Comparison of ENCODE assay signal across 17 cellular contexts in the genomic region with DNA sequence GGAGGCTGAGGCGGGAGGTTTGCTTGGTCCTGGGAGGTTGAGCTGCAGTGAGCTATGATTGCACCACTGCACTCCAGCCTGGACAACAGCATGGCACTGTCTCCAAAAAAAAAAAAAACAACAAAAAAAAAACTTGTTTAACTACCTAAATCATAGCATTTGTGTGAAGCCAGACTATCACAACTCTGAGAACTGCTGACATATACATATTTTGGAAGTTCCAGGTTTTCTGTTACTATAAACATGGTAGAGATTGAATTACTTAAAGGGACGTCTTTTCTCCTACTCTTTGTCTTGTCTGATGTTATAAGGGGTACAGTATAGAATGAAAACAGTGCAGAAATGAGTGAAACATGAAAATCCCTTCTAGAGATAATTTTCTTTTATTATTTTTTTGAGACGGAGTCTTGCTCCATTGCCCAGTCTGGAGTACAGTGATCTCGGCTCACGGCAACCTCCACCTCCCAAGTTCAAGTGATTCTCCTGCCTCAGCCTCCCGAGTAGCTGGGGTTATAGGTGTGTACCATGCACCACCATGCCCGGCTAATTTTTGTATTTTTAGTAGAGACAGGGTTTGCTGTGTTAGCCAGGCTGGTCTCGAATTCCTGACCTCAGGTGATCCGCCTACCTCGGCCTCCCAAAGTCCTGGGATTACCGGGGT.
"Had no signal": no experiment of that assay in that cellular context is flagged by ENCODE, and none has a peak within 500 bp of the region (broad histone marks: within the 10 kb centered on the region; RNA-seq: fewer than 3 reads in every experiment).

No MANE protein-coding gene starts in this region.

- ATAC-seq: natural killer cell treated with Interleukin-12 subunit alpha and Interleukin-12 subunit beta and Interleukin-15 and Interleukin-18, amount 100 ng/mL, for 72 hours had no signal

- H3K27ac ChIP-seq: lower lobe of right lung, neutrophil, VCaP had no signal

- H3K9me3 ChIP-seq: neutrophil had no signal

- H3K27me3 Mint-ChIP-seq: activated naive CD4-positive, alpha-beta T cell treated with anti-CD3 and anti-CD28 coated beads, Interleukin-2, amount 50 U/mL, for 24 hours; dendritic cell treated with granulocyte-macrophage colony-stimulating factor and Interleukin-4, amounts not matched to agents 40 ng/mL and 50 ng/mL, for 4 days; natural killer cell treated with Interleukin-12 subunit alpha and Interleukin-12 subunit beta and Interleukin-15 and Interleukin-18, amount 100 ng/mL, for 72 hours had no signal

- H3K4me3 Mint-ChIP-seq: activated naive CD4-positive, alpha-beta T cell treated with anti-CD3 and anti-CD28 coated beads, Interleukin-2, amount 50 U/mL, for 24 hours; dendritic cell treated with granulocyte-macrophage colony-stimulating factor and Interleukin-4, amounts not matched to agents 40 ng/mL and 50 ng/mL, for 4 days; natural killer cell treated with Interleukin-12 subunit alpha and Interleukin-12 subunit beta and Interleukin-15 and Interleukin-18, amount 100 ng/mL, for 72 hours had no signal

- H3K27me3 ChIP-seq: neutrophil had no signal

- H3K36me3 ChIP-seq: lower lobe of right lung, neutrophil had no signal

- H3K4me3 ChIP-seq: lower lobe of right lung had no signal

- DNase-seq: activated CD4-positive, alpha-beta T cell treated with anti-CD3 and anti-CD28 coated beads for 1 hour; activated CD8-positive, alpha-beta memory T cell treated with anti-CD3 and anti-CD28 coated beads for 24 hours; activated CD8-positive, alpha-beta memory T cell treated with anti-CD3 and anti-CD28 coated beads, Interleukin-2, amount 50 U/mL, for 48 hours; activated gamma-delta T cell; activated T-cell treated with anti-CD3 and anti-CD28 coated beads, Interleukin-2, amount 50 U/mL, for 48 hours; effector memory CD4-positive, alpha-beta T cell; glutamatergic neuron; hippocampal formation; islet precursor cell; lower lobe of right lung; stimulated activated naive CD4-positive, alpha-beta T cell; T-helper 1 cell had no signal

- H3K27ac Mint-ChIP-seq: activated naive CD4-positive, alpha-beta T cell treated with anti-CD3 and anti-CD28 coated beads, Interleukin-2, amount 50 U/mL, for 24 hours; dendritic cell treated with granulocyte-macrophage colony-stimulating factor and Interleukin-4, amounts not matched to agents 40 ng/mL and 50 ng/mL, for 4 days; natural killer cell treated with Interleukin-12 subunit alpha and Interleukin-12 subunit beta and Interleukin-15 and Interleukin-18, amount 100 ng/mL, for 72 hours had no signal
